9 cellular contexts compared by ENCODE assay signal in genomic region chr17:43900183-43900857, GRCh38. TPM values are rescaled to one million over a fixed set of nuclear protein-coding genes. Genes with fewer than 3 reads are reported as not detected.
DNase-seq lines count a peak whose midpoint lies in the region; ATAC-seq lines count a peak whose summit lies in the region.
"Had no signal": no experiment of that assay in that cellular context is flagged by ENCODE, and none has a peak within 500 bp of the region (broad histone marks: within the 10 kb centered on the region; RNA-seq: fewer than 3 reads in every experiment).

No MANE protein-coding gene starts in this region.

- ATAC-seq in HG03135 (IDR thresholded peaks at IDR 0.05; ENCODE audit: unreplicated experiment) = peak; percentile 75
- ATAC-seq in left lobe of liver = peak; percentile 84
- ATAC-seq in GM21717 (IDR thresholded peaks at IDR 0.05; ENCODE audit: unreplicated experiment) = no peak

- peak; percentile 76 for DNase-seq in DMS153 treated with DMSO at 0.1 percent for 48 hours (lab: John Stamatoyannopoulos, UW; ENCODE audit: unreplicated experiment)
- peak; percentile 84 to 95 for DNase-seq in NCI-H524 (lab: John Stamatoyannopoulos, UW)
- DNase-seq in activated CD4-positive, alpha-beta T cell treated with anti-CD3 and anti-CD28 coated beads, Interleukin-2, amount 50 U/mL, for 1 hour = peak; percentile 79
- DNase-seq in dedifferentiated amniotic fluid mesenchymal stem cell (ENCODE audit: extremely low spot score) = peak; percentile 68
- DNase-seq in left lobe of liver (ENCODE audit: low spot score) = peak; percentile 65
- DNase-seq in stimulated activated CD4-positive, alpha-beta T cell treated with anti-CD3 and anti-CD28 coated beads, Interleukin-1b, Interleukin-23, amount 100 ng/mL, for 24 hours (ENCODE audit: low read depth in 4 of 4, low spot score in 1 of 4) = peak; percentile 52 to 82 (median 70)

RNA-seq across cellular contexts. Expression of gene MPP2, which starts 7.0 kb away (rescaled TPM):
- total RNA-seq in left lobe of liver = 0.10 TPM

RNA-seq across cellular contexts. Expression of gene PPY, which starts 42.0 kb away (rescaled TPM):
- total RNA-seq in left lobe of liver = not detected
- total RNA-seq: T-helper 2 cell treated with Interferon-gamma antibody and Interleukin-4, amounts not matched to agents 100 ng/mL and 5 ng/mL, for 36 hours had no signal

RNA-seq across cellular contexts. Expression of gene CD300LG, which starts 53.3 kb away (rescaled TPM):
- total RNA-seq in left lobe of liver = not detected
- total RNA-seq: T-helper 2 cell treated with Interferon-gamma antibody and Interleukin-4, amounts not matched to agents 100 ng/mL and 5 ng/mL, for 36 hours had no signal

RNA-seq across cellular contexts. Expression of gene PYY, which starts 53.4 kb away (rescaled TPM):
- total RNA-seq in left lobe of liver = not detected
- total RNA-seq: T-helper 2 cell treated with Interferon-gamma antibody and Interleukin-4, amounts not matched to agents 100 ng/mL and 5 ng/mL, for 36 hours had no signal
